ENCODE assay signal across 10 cellular contexts in genomic region chr6:33856655-33857054, GRCh38. TPM values are rescaled to one million over a fixed set of nuclear protein-coding genes. Genes with fewer than 3 reads are reported as not detected.
A peak's percentile ranks its signal among the peaks of the same experiment; 100 is the strongest.
DNase-seq lines count a peak whose midpoint lies in the region; ATAC-seq, FAIRE-seq and TF ChIP-seq lines count a peak whose summit lies in the region.
"Had no signal": no experiment of that assay in that cellular context is flagged by ENCODE, and none has a peak within 500 bp of the region (broad histone marks: within the 10 kb centered on the region; RNA-seq: fewer than 3 reads in every experiment).

No MANE protein-coding gene starts in this region.

- H2BK12ac ChIP-seq in H1 (ENCODE audit: low read depth, low read length): no peak overlapping the region

- H3K27me3 ChIP-seq in H1 (replicated peaks in 1 of 4; ENCODE audit: control insufficient read depth in 3 of 4, extremely low read depth in 1 of 4, insufficient read depth in 3 of 4, low read length in 3 of 4): no peaks in the 10 kb centered on the region

- no peak overlapping the region for H4K5ac ChIP-seq in H1 (ENCODE audit: insufficient read length, low read depth, low read length)

- H3K4me2 ChIP-seq in H1 (ENCODE audit: insufficient read depth in 1 of 2, low read depth in 2 of 2, low read length in 2 of 2): no peak overlapping the region

- no peak overlapping the region for H3K27ac ChIP-seq in H1 (ENCODE audit: low read depth, low read length)

- no peaks in the 10 kb centered on the region for H3K79me1 ChIP-seq in H1 (ENCODE audit: low read depth, low read length)

- H3K23me2 ChIP-seq in H1 (ENCODE audit: low read depth, low read length): no peaks in the 10 kb centered on the region

- no peak overlapping the region for H3K4me3 ChIP-seq in H1 (ENCODE audit: extremely low read depth in 1 of 4, insufficient read depth in 2 of 4, low read depth in 3 of 4, low read length in 4 of 4)

- no peaks in the 10 kb centered on the region for H3K9me3 ChIP-seq in H1 (ENCODE audit: insufficient read depth in 2 of 2, low read depth in 1 of 2, low read length in 1 of 2)

- TF ChIP-seq POLR2A in H1 (IDR thresholded peaks at IDR 0.05; ENCODE audit: control extremely low read depth in 1 of 2, low read depth in 2 of 2, low read length in 2 of 2): no peak

- no peak for FAIRE-seq in H1 (lab: Jason Lieb, UNC)

- peak; percentile 91 for DNase-seq in activated CD4-positive, alpha-beta T cell treated with anti-CD3 and anti-CD28 coated beads, Interleukin-2, amount 10 ng/mL, durations not matched to agents 24 days and 14 days
- no peak for DNase-seq in H1 (ENCODE audit: low read depth in 1 of 2, low spot score in 2 of 2)
- peak; percentile 60 to 87 for DNase-seq in stimulated activated effector memory CD8-positive, alpha-beta T cell treated with anti-CD3 and anti-CD28 coated beads, Interleukin-12 subunit alpha, Interleukin-12 subunit beta, amount 100 ng/mL, for 72 hours (ENCODE audit: low spot score in 2 of 2)
- no peak for DNase-seq in DMS79 (lab: John Stamatoyannopoulos, UW)
- DNase-seq in foreskin melanocyte: no peak
- DNase-seq in epidermal melanocyte (ENCODE audit: insufficient read length, low spot score): no peak
- DNase-seq: Kasumi-1 had no signal

- H2BK15ac ChIP-seq in H1 (ENCODE audit: low read length): no peak overlapping the region

- peaks cover 0 to 4% (median 2%) of the 10 kb centered on the region in 4 experiments; a peak in 5 of 7 replicates for H3K4me1 ChIP-seq in H1 (replicated peaks in 1 of 4; ENCODE audit: control insufficient read depth in 3 of 4, insufficient read depth in 4 of 4, low read length in 3 of 4)

- peaks cover 32% of the 10 kb centered on the region for H3K4me1 Mint-ChIP-seq in activated CD4-positive, alpha-beta T cell treated with anti-CD3 and anti-CD28 coated beads, Interleukin-2, amount 10 ng/mL, durations not matched to agents 24 days and 14 days
- H3K4me1 Mint-ChIP-seq in stimulated activated effector memory CD8-positive, alpha-beta T cell treated with anti-CD3 and anti-CD28 coated beads, Interleukin-12 subunit alpha, Interleukin-12 subunit beta, amount 100 ng/mL, for 72 hours: peaks cover 54% of the 10 kb centered on the region

- CTCF ChIA-PET in H1 (lab: Charles Lee; ENCODE audit: partially characterized antibody): interaction anchor here (0.8 to 11.6 kb wide), 8 partner anchors 13 to 198 kb away, joined by 3 to 87 read pairs (median 6); no protein-coding TSS in a partner anchor

- H3K36me3 Mint-ChIP-seq in activated CD4-positive, alpha-beta T cell treated with anti-CD3 and anti-CD28 coated beads, Interleukin-2, amount 10 ng/mL, durations not matched to agents 24 days and 14 days (ENCODE audit: low read depth): no peaks in the 10 kb centered on the region
- peaks cover 5% of the 10 kb centered on the region for H3K36me3 Mint-ChIP-seq in stimulated activated effector memory CD8-positive, alpha-beta T cell treated with anti-CD3 and anti-CD28 coated beads, Interleukin-12 subunit alpha, Interleukin-12 subunit beta, amount 100 ng/mL, for 72 hours

- no peak overlapping the region for H3K4ac ChIP-seq in H1 (replicated peaks; ENCODE audit: insufficient read length, low read depth, low read length)

- no peak overlapping the region for H3K14ac ChIP-seq in H1 (ENCODE audit: insufficient read length)

- no peak overlapping the region for H4K91ac ChIP-seq in H1 (replicated peaks; ENCODE audit: insufficient read length, low read length)

- H2AK5ac ChIP-seq in H1 (ENCODE audit: low read depth, low read length): no peak overlapping the region

- no peak overlapping the region for H3K27ac Mint-ChIP-seq in activated CD4-positive, alpha-beta T cell treated with anti-CD3 and anti-CD28 coated beads, Interleukin-2, amount 10 ng/mL, durations not matched to agents 24 days and 14 days
- H3K27ac Mint-ChIP-seq in stimulated activated effector memory CD8-positive, alpha-beta T cell treated with anti-CD3 and anti-CD28 coated beads, Interleukin-12 subunit alpha, Interleukin-12 subunit beta, amount 100 ng/mL, for 72 hours: peak overlapping the region; percentile 29

- H2BK5ac ChIP-seq in H1 (ENCODE audit: low read depth, low read length): no peak overlapping the region

- no peaks in the 10 kb centered on the region for H3K36me3 ChIP-seq in H1 (ENCODE audit: control insufficient read depth in 2 of 4, insufficient read depth in 4 of 4, low read length in 3 of 4)

- H2AFZ ChIP-seq in H1 (ENCODE audit: low read length): no peak overlapping the region

- POLR2A ChIA-PET in H1 (lab: Charles Lee; ENCODE audit: partially characterized antibody): no interaction called here

- 0 out of 2 replicates have a peak overlapping the region, but pooled peaks have one; percentile 72 for H2BK20ac ChIP-seq in H1 (ENCODE audit: low read length)

- H3K9me3 Mint-ChIP-seq in activated CD4-positive, alpha-beta T cell treated with anti-CD3 and anti-CD28 coated beads, Interleukin-2, amount 10 ng/mL, durations not matched to agents 24 days and 14 days: no peaks in the 10 kb centered on the region
- H3K9me3 Mint-ChIP-seq in stimulated activated effector memory CD8-positive, alpha-beta T cell treated with anti-CD3 and anti-CD28 coated beads, Interleukin-12 subunit alpha, Interleukin-12 subunit beta, amount 100 ng/mL, for 72 hours: no peaks in the 10 kb centered on the region

- TF ChIP-seq RAD21 in H1 (IDR thresholded peaks at IDR 0.05 in 1 of 2, conservative IDR thresholded peaks at IDR 0.05 in 1 of 2; ENCODE audit: low read depth in 2 of 2, low read length in 2 of 2): no peak

- H4K20me1 ChIP-seq in H1 (replicated peaks in 1 of 2; ENCODE audit: control insufficient read depth in 1 of 2, insufficient read depth in 2 of 2, low read length in 2 of 2): no peaks in the 10 kb centered on the region

- H3K79me2 ChIP-seq in H1 (ENCODE audit: control insufficient read depth in 1 of 2, insufficient read depth in 2 of 2, low read length in 2 of 2): no peaks in the 10 kb centered on the region

- ATAC-seq in HG03196 (IDR thresholded peaks at IDR 0.05; ENCODE audit: unreplicated experiment) (peak; percentile 57), HG02571 (IDR thresholded peaks at IDR 0.05; ENCODE audit: unreplicated experiment) (no peak)
- peak; percentile 95 for ATAC-seq in stimulated activated effector memory CD8-positive, alpha-beta T cell treated with anti-CD3 and anti-CD28 coated beads, Interleukin-12 subunit alpha, Interleukin-12 subunit beta, amount 100 ng/mL, for 72 hours
- ATAC-seq: left colon had no signal

- 92% methylated on average over 2 of the region's 5 CpGs; no CpG with 5 or more reads in 1 of the 2 experiments for WGBS in H1 (ENCODE audit: extremely low coverage in 1 of 2, insufficient coverage in 1 of 2, insufficient read length in 1 of 2, insufficient replicate concordance in 2 of 2, low coverage in 1 of 2, low lambda C conversion rate in 2 of 2, missing lambda C conversion rate in 1 of 2), 2 experiments

- H3K9ac ChIP-seq in H1 (replicated peaks in 1 of 4; ENCODE audit: extremely low read depth in 1 of 4, low read depth in 3 of 4, low read length in 3 of 4): no peak overlapping the region

- H2BK120ac ChIP-seq in H1 (replicated peaks; ENCODE audit: low read depth, low read length): no peak overlapping the region

- H4K8ac ChIP-seq in H1 (ENCODE audit: extremely low read depth, insufficient read depth, low read length): no peak overlapping the region

- H3K23ac ChIP-seq in H1 (ENCODE audit: insufficient read length): no peak overlapping the region

- no peak overlapping the region for H3K4me3 Mint-ChIP-seq in activated CD4-positive, alpha-beta T cell treated with anti-CD3 and anti-CD28 coated beads, Interleukin-2, amount 10 ng/mL, durations not matched to agents 24 days and 14 days
- peak overlapping the region; percentile 7 for H3K4me3 Mint-ChIP-seq in stimulated activated effector memory CD8-positive, alpha-beta T cell treated with anti-CD3 and anti-CD28 coated beads, Interleukin-12 subunit alpha, Interleukin-12 subunit beta, amount 100 ng/mL, for 72 hours

- no peak overlapping the region for H3K56ac ChIP-seq in H1 (replicated peaks; ENCODE audit: insufficient read length, low read depth, low read length)

- H3K27me3 Mint-ChIP-seq in activated CD4-positive, alpha-beta T cell treated with anti-CD3 and anti-CD28 coated beads, Interleukin-2, amount 10 ng/mL, durations not matched to agents 24 days and 14 days: peaks cover 16% of the 10 kb centered on the region

- TF ChIP-seq CTCF in H1 (IDR thresholded peaks at IDR 0.05; ENCODE audit: control extremely low read depth in 1 of 3, insufficient read depth in 1 of 3, low read depth in 1 of 3, low read length in 3 of 3): no peak

- TF ChIP-seq EP300 in H1 (IDR thresholded peaks at IDR 0.05; ENCODE audit: borderline replicate concordance in 1 of 2, low read depth in 2 of 2, low read length in 2 of 2): no peak

- intact Hi-C loops in activated CD4-positive, alpha-beta T cell treated with anti-CD3 and anti-CD28 coated beads, Interleukin-2, amount 10 ng/mL, durations not matched to agents 24 days and 14 days (cut with micrococcal nuclease): loop anchor here (10.0 kb wide), 1 partner anchor 48 kb away; no protein-coding TSS in a partner anchor

- H3K18ac ChIP-seq in H1 (ENCODE audit: extremely low read depth, low read length): no peak overlapping the region

TF ChIP-seq in H1, 55 proteins besides CTCF, POLR2A, EP300 and RAD21 (continues in another document):
- no peak for TF ChIP-seq ZNF274 (IDR thresholded peaks at IDR 0.05; ENCODE audit: borderline replicate concordance, extremely low read depth, low read length)
- TF ChIP-seq SP4 (IDR thresholded peaks at IDR 0.05; ENCODE audit: low read length): no peak
- TF ChIP-seq RBBP5 (IDR thresholded peaks at IDR 0.05; ENCODE audit: borderline replicate concordance, low read depth, low read length): no peak
- TF ChIP-seq HDAC6 (IDR thresholded peaks at IDR 0.05; ENCODE audit: low read depth, low read length): no peak
- TF ChIP-seq SP1 (IDR thresholded peaks at IDR 0.05; ENCODE audit: low read depth, low read length): no peak
- TF ChIP-seq HDAC2 (IDR thresholded peaks at IDR 0.05; ENCODE audit: borderline replicate concordance in 1 of 2, low read depth in 2 of 2, low read length in 2 of 2): no peak
- no peak for TF ChIP-seq CTBP2 (IDR thresholded peaks at IDR 0.05; ENCODE audit: borderline replicate concordance, insufficient read depth, insufficient read length, low read length)
- TF ChIP-seq BRCA1 (IDR thresholded peaks at IDR 0.05; ENCODE audit: low read depth, low read length): no peak

RNA-seq across cellular contexts. Expression of gene MLN, which starts 52.9 kb away (rescaled TPM):
- total RNA-seq in activated CD4-positive, alpha-beta T cell treated with anti-CD3 and anti-CD28 coated beads, Interleukin-2, amount 10 ng/mL, durations not matched to agents 24 days and 14 days: not detected in 2 replicates
- total RNA-seq in H1 (2021; fragmentation: NEBNext Ultra II Directional; extraction: Animal tissue kit (Norgen Biotek cat#: 25700)): not detected in 2 replicates
- polyA plus RNA-seq in H1 (2011; rRNA removed): 0.31 TPM in 1 of 2 replicates, not detected in the other
- polyA plus RNA-seq in H1 (2011; cell fraction: cytosol; rRNA removed): not detected
- not detected for polyA plus RNA-seq in H1 (2011; cell fraction: nucleus; rRNA removed)
- polyA plus RNA-seq in H1 (2012, experiment 1 of 2): not detected in 4 replicates
- not detected for polyA plus RNA-seq in H1 (2012, experiment 2 of 2)
- polyA plus RNA-seq in H1 (2013, experiment 1 of 2): not detected
- polyA plus RNA-seq in H1 (2013, experiment 2 of 2): not detected
- polyA minus RNA-seq in H1 (2011; rRNA and poly(A)+ RNA removed): not detected in 2 replicates
- polyA minus RNA-seq in H1 (2011; cell fraction: cytosol; rRNA and poly(A)+ RNA removed): not detected
- not detected for polyA minus RNA-seq in H1 (2011; cell fraction: nucleus; rRNA and poly(A)+ RNA removed)
- total RNA-seq: left colon had no signal

Comparison
In these comparisons a context has a peak if more than half of its experiments do, and no peak if none do; other contexts are left out.
1. DNase-seq: peak in activated CD4-positive, alpha-beta T cell treated with anti-CD3 and anti-CD28 coated beads, Interleukin-2, amount 10 ng/mL, durations not matched to agents 24 days and 14 days (single experiment) and stimulated activated effector memory CD8-positive, alpha-beta T cell treated with anti-CD3 and anti-CD28 coated beads, Interleukin-12 subunit alpha, Interleukin-12 subunit beta, amount 100 ng/mL, for 72 hours (2 of 2); none in H1 (0 of 2), DMS79 (single experiment), foreskin melanocyte (single experiment) and epidermal melanocyte (single experiment).